Comparison of ENCODE assay signal across 17 cellular contexts in genomic region chr3:66379565-66379964, GRCh38.
DNase-seq lines count a peak whose midpoint lies in the region; ATAC-seq and TF ChIP-seq lines count a peak whose summit lies in the region.
"Had no signal": no experiment of that assay in that cellular context is flagged by ENCODE, and none has a peak within 500 bp of the region (broad histone marks: within the 10 kb centered on the region; RNA-seq: fewer than 3 reads in every experiment).

No MANE protein-coding gene starts in this region.

- H3K27me3 ChIP-seq in AG04450 (ENCODE audit: control insufficient read depth, insufficient read depth, low read length): no peaks in the 10 kb centered on the region
- H3K27me3 ChIP-seq in H9 (ENCODE audit: insufficient read depth, low read length): no peaks in the 10 kb centered on the region
- H3K27me3 ChIP-seq: BE2C, Peyer's patch had no signal

- POLR2A ChIA-PET in activated CD4-positive, alpha-beta T cell treated with anti-CD3 and anti-CD28 coated beads for 36 hours (lab: Charles Lee): no interaction called here
- POLR2A ChIA-PET in AG04450 (lab: Yijun Ruan, JAX): no interaction called here

- no peak overlapping the region for H3K18ac ChIP-seq in H9 (ENCODE audit: insufficient read length, low read depth, low read length)

- H2BK15ac ChIP-seq in H9 (ENCODE audit: low read depth, low read length): no peak overlapping the region

- peaks cover 3% of the 10 kb centered on the region for H4K20me1 ChIP-seq in H9 (ENCODE audit: control insufficient read depth, insufficient read depth, insufficient read length)

- no peak overlapping the region for H3K56ac ChIP-seq in H9 (ENCODE audit: insufficient read length, low read depth, low read length)

- H3K23ac ChIP-seq in H9 (ENCODE audit: insufficient read length, low read depth, low read length): no peak overlapping the region

- no peak for ATAC-seq in activated CD4-positive, alpha-beta T cell treated with anti-CD3 and anti-CD28 coated beads for 36 hours
- no peak for ATAC-seq in GM19452 (IDR thresholded peaks at IDR 0.05; ENCODE audit: unreplicated experiment)

- CTCF ChIA-PET in activated CD4-positive, alpha-beta T cell treated with anti-CD3 and anti-CD28 coated beads for 36 hours (lab: Charles Lee): interaction anchor here (2.7 to 3.0 kb wide), 2 partner anchors 101 to 125 kb away, joined by 20 to 24 read pairs; no protein-coding TSS in a partner anchor
- CTCF ChIA-PET in AG04450 (lab: Charles Lee): interaction anchor here (2.0 to 2.9 kb wide), 2 partner anchors 12 to 28 kb away, joined by 8 to 13 read pairs; no protein-coding TSS in a partner anchor

- H2BK5ac ChIP-seq in H9 (ENCODE audit: insufficient read length, low read length): no peak overlapping the region

- H3K4me1 Mint-ChIP-seq in activated CD4-positive, alpha-beta T cell treated with anti-CD3 and anti-CD28 coated beads for 36 hours: peaks cover 8% of the 10 kb centered on the region
- H3K4me1 Mint-ChIP-seq in activated CD4-positive, alpha-beta T cell treated with anti-CD3 and anti-CD28 coated beads, Interleukin-2, amount 10 ng/mL, durations not matched to agents 24 days and 14 days: peaks cover 11% of the 10 kb centered on the region
- H3K4me1 Mint-ChIP-seq in H9: peaks cover 4 to 11% of the 10 kb centered on the region in 2 experiments

- no peak overlapping the region for H3K9ac ChIP-seq in H9 (ENCODE audit: extremely low read depth, insufficient read length, low read length)
- H3K9ac ChIP-seq: KMS-11 had no signal

- no peak overlapping the region for H3K4me3 Mint-ChIP-seq in activated CD4-positive, alpha-beta T cell treated with anti-CD3 and anti-CD28 coated beads for 36 hours
- no peak overlapping the region for H3K4me3 Mint-ChIP-seq in activated CD4-positive, alpha-beta T cell treated with anti-CD3 and anti-CD28 coated beads, Interleukin-2, amount 10 ng/mL, durations not matched to agents 24 days and 14 days
- no peak overlapping the region; a peak in 1 of 5 replicates for H3K4me3 Mint-ChIP-seq in H9

- H3K4ac ChIP-seq in H9 (ENCODE audit: low read depth, low read length): no peak overlapping the region

- H3K27ac ChIP-seq in AG04450 (ENCODE audit: low read depth, low read length) (peak overlapping the region; percentile 2), H9 (ENCODE audit: insufficient read length, low read depth, low read length) (no peak overlapping the region)
- H3K27ac ChIP-seq: KMS-11, Peyer's patch had no signal

- H2AFZ ChIP-seq in H9 (ENCODE audit: low read length): no peak overlapping the region

- H2AK5ac ChIP-seq in H9 (ENCODE audit: insufficient read length, low read length): no peak overlapping the region

- no peak overlapping the region for H4K91ac ChIP-seq in H9 (ENCODE audit: insufficient read length, low read depth, low read length)

- H2BK120ac ChIP-seq in H9 (ENCODE audit: low read depth, low read length, poor library complexity, severe bottlenecking): no peak overlapping the region

- no peaks in the 10 kb centered on the region for H3K79me2 ChIP-seq in H9 (ENCODE audit: insufficient read depth, low read length)

- no peak overlapping the region for H2BK20ac ChIP-seq in H9 (ENCODE audit: low read depth, low read length, poor library complexity, severe bottlenecking)

- no peak overlapping the region for H3T11ph ChIP-seq in H9 (ENCODE audit: low read length)

- TF ChIP-seq CTCF in AG04450 (IDR thresholded peaks at IDR 0.05; ENCODE audit: low read depth, low read length): no peak
- TF ChIP-seq CTCF in H9 (conservative IDR thresholded peaks at IDR 0.05): no peak

- DNase-seq in activated CD4-positive, alpha-beta T cell treated with anti-CD3 and anti-CD28 coated beads for 36 hours: no peak
- no peak for DNase-seq in activated CD4-positive, alpha-beta T cell treated with anti-CD3 and anti-CD28 coated beads, Interleukin-2, amount 10 ng/mL, durations not matched to agents 24 days and 14 days
- no peak for DNase-seq in AG04450 (ENCODE audit: low read depth, low spot score)
- DNase-seq in H9: peak; percentile 10
- peak; percentile 12 for DNase-seq in islet precursor cell
- DNase-seq in occipital lobe (lab: John Stamatoyannopoulos, UW): no peak
- DNase-seq: BE2C; GOT3; NCI-H1417; NCI-H187; NCI-H2107; NCI-H510A; NCI-H748 treated with DMSO at 0.1 percent for 48 hours; NK-92 treated with Interleukin-12 subunit alpha and Interleukin-12 subunit beta, amount 100 ng/mL, for 24 hours; Peyer's patch had no signal

- H3K9me3 ChIP-seq in AG04450 (ENCODE audit: control insufficient read depth, insufficient read depth, low read length): no peaks in the 10 kb centered on the region
- H3K9me3 ChIP-seq in H9 (ENCODE audit: control insufficient read depth, low read depth, low read length): no peaks in the 10 kb centered on the region
- H3K9me3 ChIP-seq: BE2C, Peyer's patch had no signal

- no peak overlapping the region for H3K4me2 ChIP-seq in H9 (ENCODE audit: insufficient read depth, insufficient read length, low read length)
- H3K4me2 ChIP-seq: KMS-11 had no signal

- H4K8ac ChIP-seq in H9 (replicated peaks; ENCODE audit: insufficient read length, low read depth, low read length): no peak overlapping the region

- intact Hi-C loops in activated CD4-positive, alpha-beta T cell treated with anti-CD3 and anti-CD28 coated beads for 36 hours (cut with DNase I, micrococcal nuclease): loop anchor here in 1 of 2 experiments (5.0 kb wide), 1 partner anchor 122 kb away; no protein-coding TSS in a partner anchor
- intact Hi-C loops in activated CD4-positive, alpha-beta T cell treated with anti-CD3 and anti-CD28 coated beads, Interleukin-2, amount 10 ng/mL, durations not matched to agents 24 days and 14 days (cut with micrococcal nuclease): loop anchor here (10.0 kb wide), 1 partner anchor 435 kb away; no protein-coding TSS in a partner anchor

- H3K14ac ChIP-seq in H9 (ENCODE audit: insufficient read depth, low read length): no peak overlapping the region

- no peak overlapping the region for H4K5ac ChIP-seq in H9 (ENCODE audit: insufficient read length, low read depth, low read length)

- no peak overlapping the region for H3K4me3 ChIP-seq in AG04450 (ENCODE audit: low read depth, low read length)
- H3K4me3 ChIP-seq: Peyer's patch had no signal

- peaks cover 79% of the 10 kb centered on the region for H3K36me3 Mint-ChIP-seq in activated CD4-positive, alpha-beta T cell treated with anti-CD3 and anti-CD28 coated beads for 36 hours (ENCODE audit: low read depth)
- H3K36me3 Mint-ChIP-seq in activated CD4-positive, alpha-beta T cell treated with anti-CD3 and anti-CD28 coated beads, Interleukin-2, amount 10 ng/mL, durations not matched to agents 24 days and 14 days (ENCODE audit: low read depth): peaks cover 74% of the 10 kb centered on the region
- H3K36me3 Mint-ChIP-seq in H9 (ENCODE audit: insufficient read depth in 1 of 3, low read depth in 3 of 3): peaks cover 70 to 89% (median 87%) of the 10 kb centered on the region in 3 experiments

- peaks cover 3% of the 10 kb centered on the region for H3K9me3 Mint-ChIP-seq in activated CD4-positive, alpha-beta T cell treated with anti-CD3 and anti-CD28 coated beads for 36 hours (ENCODE audit: low read depth)
- H3K9me3 Mint-ChIP-seq in activated CD4-positive, alpha-beta T cell treated with anti-CD3 and anti-CD28 coated beads, Interleukin-2, amount 10 ng/mL, durations not matched to agents 24 days and 14 days: no peaks in the 10 kb centered on the region
- no peaks in the 10 kb centered on the region for H3K9me3 Mint-ChIP-seq in H9

- H3K27me3 Mint-ChIP-seq in activated CD4-positive, alpha-beta T cell treated with anti-CD3 and anti-CD28 coated beads for 36 hours: no peaks in the 10 kb centered on the region
- H3K27me3 Mint-ChIP-seq in activated CD4-positive, alpha-beta T cell treated with anti-CD3 and anti-CD28 coated beads, Interleukin-2, amount 10 ng/mL, durations not matched to agents 24 days and 14 days: no peaks in the 10 kb centered on the region
- H3K27me3 Mint-ChIP-seq in H9 (ENCODE audit: low read depth): no peaks in the 10 kb centered on the region

- no CpG with 5 or more reads among the region's 9 CpGs for WGBS in H9 (ENCODE audit: extremely low coverage, insufficient read length, low lambda C conversion rate)

- H2BK12ac ChIP-seq in H9 (ENCODE audit: insufficient read length, low read depth, low read length): no peak overlapping the region

- no peaks in the 10 kb centered on the region for H3K79me1 ChIP-seq in H9 (ENCODE audit: insufficient read depth, low read depth, low read length, poor library complexity, severe bottlenecking)

- H3K4me1 ChIP-seq in H9 (ENCODE audit: insufficient read depth, low read length): no peaks in the 10 kb centered on the region
- H3K4me1 ChIP-seq: BE2C had no signal

- H3K23me2 ChIP-seq in H9 (ENCODE audit: insufficient read length, low read depth, low read length, poor library complexity, severe bottlenecking): no peaks in the 10 kb centered on the region

- H3K27ac Mint-ChIP-seq in activated CD4-positive, alpha-beta T cell treated with anti-CD3 and anti-CD28 coated beads for 36 hours: peak overlapping the region; percentile 37
- no peak overlapping the region for H3K27ac Mint-ChIP-seq in activated CD4-positive, alpha-beta T cell treated with anti-CD3 and anti-CD28 coated beads, Interleukin-2, amount 10 ng/mL, durations not matched to agents 24 days and 14 days
- H3K27ac Mint-ChIP-seq in H9: peak overlapping the region in 1 of 3 experiments; percentile 50; a peak in 3 of 7 replicates

Comparison
In these comparisons a context has a peak if more than half of its experiments do, and no peak if none do; other contexts are left out.
1. DNase-seq: peak in H9 (single experiment) and islet precursor cell (single experiment); none in activated CD4-positive, alpha-beta T cell treated with anti-CD3 and anti-CD28 coated beads for 36 hours (single experiment), activated CD4-positive, alpha-beta T cell treated with anti-CD3 and anti-CD28 coated beads, Interleukin-2, amount 10 ng/mL, durations not matched to agents 24 days and 14 days (single experiment), AG04450 (single experiment) and occipital lobe (single experiment).